16 cellular contexts compared by ENCODE assay signal in the genomic region with DNA sequence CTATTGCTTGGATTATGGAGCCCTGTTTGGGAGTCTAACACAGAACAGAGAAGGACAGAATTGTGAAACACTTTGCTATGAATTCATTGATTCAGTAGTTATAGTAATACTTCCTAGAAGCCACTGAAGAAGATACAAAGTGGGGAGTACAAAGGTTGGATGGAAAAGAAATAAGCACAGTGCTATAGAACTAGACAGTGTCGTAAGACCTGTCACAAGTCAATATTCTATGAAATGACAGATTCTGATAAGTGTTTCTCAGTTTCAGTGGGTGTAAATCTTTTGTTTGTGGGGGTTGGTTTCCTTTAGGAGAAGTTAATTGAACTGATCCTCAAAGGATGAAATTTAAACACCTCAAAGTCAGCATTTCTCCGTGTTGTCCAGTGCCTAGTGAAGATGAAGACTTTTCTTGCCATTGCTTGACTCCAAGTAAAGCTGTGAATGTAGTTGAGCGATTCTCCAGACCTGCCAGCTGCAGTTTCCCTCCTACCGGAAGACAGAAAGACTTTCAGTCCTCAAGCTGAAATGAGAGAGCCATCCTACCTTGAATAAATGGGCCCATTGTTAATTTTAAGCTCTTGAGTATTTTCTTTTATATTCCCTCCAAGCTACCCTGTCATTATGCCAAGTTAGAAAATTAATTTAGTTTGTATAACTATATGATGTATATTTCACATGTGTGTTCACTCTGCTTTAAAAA. TPM values are rescaled to one million over a fixed set of nuclear protein-coding genes. Genes with fewer than 3 reads are reported as not detected.
DNase-seq lines count a peak whose midpoint lies in the region; ATAC-seq and TF ChIP-seq lines count a peak whose summit lies in the region.
"Had no signal": no experiment of that assay in that cellular context is flagged by ENCODE, and none has a peak within 500 bp of the region (broad histone marks: within the 10 kb centered on the region; RNA-seq: fewer than 3 reads in every experiment).

No MANE protein-coding gene starts in this region.

- H3K36me3 Mint-ChIP-seq in GM23338 (ENCODE audit: low read depth) (peaks cover 9% of the 10 kb centered on the region; the same call in 2 of the 3 replicates), endodermal cell (ENCODE audit: low read depth) (peaks cover 21% of the 10 kb centered on the region), neural progenitor cell (peaks cover 25% of the 10 kb centered on the region)

- intact Hi-C loops in PC-9 (cut with micrococcal nuclease; ENCODE audit: unreplicated experiment), result no loop called here

- TF ChIP-seq CTCF in GM23338 (conservative IDR thresholded peaks at IDR 0.05; ENCODE audit: low read depth in 2 of 2), result no peak
- no peak for TF ChIP-seq CTCF in PC-9 (conservative IDR thresholded peaks at IDR 0.05)
- TF ChIP-seq CTCF in endodermal cell (conservative IDR thresholded peaks at IDR 0.05), result no peak
- TF ChIP-seq CTCF in neural progenitor cell (IDR thresholded peaks at IDR 0.05), result no peak

- POLR2A ChIA-PET in PC-9 (lab: Charles Lee; ENCODE audit: unreplicated experiment), result interaction anchor here (0.6 kb wide), 1 partner anchor 46 kb away, joined by 9 read pairs; no protein-coding TSS in a partner anchor

- H3K9ac ChIP-seq in endodermal cell (ENCODE audit: extremely low read depth, low read length, poor library complexity, severe bottlenecking) (no peak overlapping the region), neural progenitor cell (no peak overlapping the region)

- H3K4me3 Mint-ChIP-seq in GM23338, result no peak overlapping the region
- H3K4me3 Mint-ChIP-seq in endodermal cell, result peak overlapping the region; percentile 4
- H3K4me3 Mint-ChIP-seq in neural progenitor cell, result peak overlapping the region; percentile 62
- H3K4me3 Mint-ChIP-seq: activated B cell treated with CpG ODN at 0.5 μM for 24 hours, memory B cell had no signal

- peak overlapping the region; percentile 51 for H3K27ac Mint-ChIP-seq in GM23338
- H3K27ac Mint-ChIP-seq in endodermal cell, result peak overlapping the region; percentile 5
- H3K27ac Mint-ChIP-seq in neural progenitor cell, result peak overlapping the region; percentile 98
- H3K27ac Mint-ChIP-seq: activated B cell treated with CpG ODN at 0.5 μM for 24 hours, memory B cell had no signal

- H4K20me1 ChIP-seq in GM23338 (replicated peaks; ENCODE audit: insufficient read depth) (no peaks in the 10 kb centered on the region), PC-9 (ENCODE audit: insufficient read depth) (peaks cover 6% of the 10 kb centered on the region; the same call in 1 of the 2 replicates), neural progenitor cell (ENCODE audit: low read depth) (no peaks in the 10 kb centered on the region)

- no peaks in the 10 kb centered on the region for H3K9me3 ChIP-seq in PC-9 (ENCODE audit: insufficient read depth, low read depth)
- no peaks in the 10 kb centered on the region for H3K9me3 ChIP-seq in endodermal cell (ENCODE audit: control insufficient read depth, low read length)
- no peaks in the 10 kb centered on the region for H3K9me3 ChIP-seq in neural progenitor cell (ENCODE audit: low read depth)
- H3K9me3 ChIP-seq: pancreas, upper lobe of left lung had no signal

- H3K27ac ChIP-seq in GM23338 (ENCODE audit: low read depth), result peak overlapping the region; percentile 12; the same call in 1 of the 2 replicates
- H3K27ac ChIP-seq in PC-9, result no peak overlapping the region
- no peak overlapping the region for H3K27ac ChIP-seq in endodermal cell (ENCODE audit: low read depth, low read length)
- H3K27ac ChIP-seq in neural progenitor cell, result peak overlapping the region; percentile 44
- H3K27ac ChIP-seq: pancreas, upper lobe of left lung had no signal

- peaks cover 4% of the 10 kb centered on the region for H3K27me3 Mint-ChIP-seq in GM23338 (ENCODE audit: insufficient read depth, low read depth, poor library complexity)
- no peaks in the 10 kb centered on the region for H3K27me3 Mint-ChIP-seq in endodermal cell (ENCODE audit: insufficient read depth)
- peaks cover 4% of the 10 kb centered on the region for H3K27me3 Mint-ChIP-seq in neural progenitor cell (ENCODE audit: insufficient read depth, low read depth)
- H3K27me3 Mint-ChIP-seq: activated B cell treated with CpG ODN at 0.5 μM for 24 hours, memory B cell had no signal

- H3K36me3 ChIP-seq in GM23338 (ENCODE audit: insufficient read depth) (no peaks in the 10 kb centered on the region), PC-9 (ENCODE audit: low read depth) (peaks cover 15% of the 10 kb centered on the region), endodermal cell (ENCODE audit: control insufficient read depth, insufficient read depth, low read length) (peaks cover 43% of the 10 kb centered on the region), neural progenitor cell (no peaks in the 10 kb centered on the region)

- H3K4me2 ChIP-seq in GM23338 (peak overlapping the region; percentile 16), PC-9 (no peak overlapping the region), neural progenitor cell (peak overlapping the region; percentile 65)

- peaks cover 67% of the 10 kb centered on the region for H3K79me2 ChIP-seq in GM23338 (replicated peaks; ENCODE audit: insufficient read depth)
- H3K79me2 ChIP-seq in PC-9 (ENCODE audit: low read depth), result peaks cover 86% of the 10 kb centered on the region
- peaks cover 90% of the 10 kb centered on the region for H3K79me2 ChIP-seq in neural progenitor cell (ENCODE audit: low read depth)

- H3K4me3 ChIP-seq in GM23338 (no peak overlapping the region), PC-9 (no peak overlapping the region), endodermal cell (ENCODE audit: low read length) (peak overlapping the region; percentile 13), neural progenitor cell (peak overlapping the region; percentile 8)
- H3K4me3 ChIP-seq: pancreas, upper lobe of left lung had no signal

- H3K9me2 ChIP-seq in GM23338 (ENCODE audit: insufficient read depth), result no peaks in the 10 kb centered on the region
- H3K9me2 ChIP-seq in PC-9 (ENCODE audit: insufficient read depth), result no peaks in the 10 kb centered on the region

- peaks cover 55% of the 10 kb centered on the region for H3K4me1 ChIP-seq in GM23338 (ENCODE audit: insufficient read depth)
- H3K4me1 ChIP-seq in PC-9 (replicated peaks; ENCODE audit: insufficient read depth), result peaks cover 11% of the 10 kb centered on the region
- H3K4me1 ChIP-seq in endodermal cell (ENCODE audit: control insufficient read depth, insufficient read depth, low read length), result no peaks in the 10 kb centered on the region
- peaks cover 41% of the 10 kb centered on the region for H3K4me1 ChIP-seq in neural progenitor cell

- CTCF ChIA-PET in PC-9 (lab: Charles Lee), result no interaction called here

- no peaks in the 10 kb centered on the region for H3K27me3 ChIP-seq in GM23338 (ENCODE audit: insufficient read depth)
- no peaks in the 10 kb centered on the region for H3K27me3 ChIP-seq in PC-9 (ENCODE audit: insufficient read depth, low read depth)
- H3K27me3 ChIP-seq in endodermal cell (ENCODE audit: control insufficient read depth, insufficient read depth, low read length, poor library complexity, severe bottlenecking), result no peaks in the 10 kb centered on the region
- no peaks in the 10 kb centered on the region for H3K27me3 ChIP-seq in neural progenitor cell
- H3K27me3 ChIP-seq: pancreas, upper lobe of left lung had no signal

- H2AFZ ChIP-seq in GM23338, result no peak overlapping the region
- no peak overlapping the region for H2AFZ ChIP-seq in PC-9
- no peak overlapping the region for H2AFZ ChIP-seq in neural progenitor cell (replicated peaks)

- H3K4me1 Mint-ChIP-seq in GM23338 (peaks cover 63% of the 10 kb centered on the region), endodermal cell (peaks cover 57% of the 10 kb centered on the region), neural progenitor cell (peaks cover 70% of the 10 kb centered on the region)

- ATAC-seq in GM23338 (peak; percentile 74), GM21515 (IDR thresholded peaks at IDR 0.05; ENCODE audit: unreplicated experiment) (no peak)
- ATAC-seq: pancreas had no signal

- DNase-seq in GM23338 (ENCODE audit: low spot score) (peak; percentile 41), PC-9 (no peak), endodermal cell (no peak), neural progenitor cell (ENCODE audit: low spot score) (peak; percentile 45), NCI-H1417 treated with DMSO at 0.1 percent for 48 hours (lab: John Stamatoyannopoulos, UW) (no peak), globus pallidus (ENCODE audit: low spot score) (no peak), DMS153 (lab: John Stamatoyannopoulos, UW) (no peak)
- DNase-seq: activated B cell treated with CpG ODN at 0.5 μM for 24 hours; activated naive CD4-positive, alpha-beta T cell treated with anti-CD3 and anti-CD28 coated beads, Interleukin-2, amount 50 U/mL, for 16 hours; cerebellar nuclear complex; HCEC 1CT; NCI-H2171 treated with DMSO at 0.1 percent for 48 hours; pancreas; upper lobe of left lung had no signal

- BruUV-seq in PC-9 (replicated peaks; lab: Mats Ljungman, UMichigan), result TSS peak; percentile 1

- H3F3A ChIP-seq in GM23338 (replicated peaks; ENCODE audit: low read depth) (no peaks in the 10 kb centered on the region), PC-9 (ENCODE audit: insufficient read depth, low read depth) (no peaks in the 10 kb centered on the region), neural progenitor cell (ENCODE audit: low read depth) (peaks cover 14% of the 10 kb centered on the region)

- H3K9me3 Mint-ChIP-seq in GM23338 (no peaks in the 10 kb centered on the region), endodermal cell (no peaks in the 10 kb centered on the region), neural progenitor cell (no peaks in the 10 kb centered on the region)
- H3K9me3 Mint-ChIP-seq: activated B cell treated with CpG ODN at 0.5 μM for 24 hours, memory B cell had no signal

- 60 to 73% methylated on average over 4 of the region's 4 CpGs for WGBS in endodermal cell (ENCODE audit: insufficient coverage in 1 of 2, insufficient read length in 1 of 2), 2 experiments

RNA-seq across cellular contexts. Expression of gene PDLIM5, which starts 7.9 kb away (rescaled TPM):
- 53.0 and 79.2 TPM in 2 replicates for total RNA-seq in GM23338 (2014; rRNA removed; shearing (Covaris generic))
- polyA plus RNA-seq in GM23338 (2016; fragmentation: Nextera tagmentation; extraction: Ambion mirVana), result 45.2 and 49.1 TPM in 2 replicates
- total RNA-seq in PC-9 (2021), result 121 and 130 TPM in 2 replicates
- 100 to 1,000 TPM in 1 of 2 donors, 10 to 100 TPM in 1; 91.0 to 149 TPM for total RNA-seq in endodermal cell
- 59.0 TPM for polyA plus RNA-seq in endodermal cell (2013, experiment 1 of 2)
- 48.0 TPM for polyA plus RNA-seq in endodermal cell (2013, experiment 2 of 2)
- 48.6 and 68.4 TPM in 2 replicates for total RNA-seq in neural progenitor cell (ENCODE audit: low replicate concordance)

Comparison
In these comparisons a context has a peak if more than half of its experiments do, and no peak if none do; other contexts are left out.
1. DNase-seq: peak in GM23338 (single experiment) and neural progenitor cell (single experiment); none in PC-9 (0 of 2), endodermal cell (single experiment), NCI-H1417 treated with DMSO at 0.1 percent for 48 hours (single experiment), globus pallidus (single experiment) and DMS153 (single experiment).
2. H3K27ac ChIP-seq: peak in GM23338 (single experiment) and neural progenitor cell (single experiment); none in PC-9 (single experiment) and endodermal cell (single experiment).
3. H3K4me3 ChIP-seq: peak in endodermal cell (single experiment) and neural progenitor cell (single experiment); none in GM23338 (single experiment) and PC-9 (single experiment).
4. H3K27ac Mint-ChIP-seq: peak in every context shown above with its lines; median percentile 98 in neural progenitor cell; 51 in GM23338; 5 in endodermal cell.